In genomic region chr19:38535212-38535611, GRCh38 we compare ENCODE assay signal across 17 cellular contexts.
DNase-seq lines count a peak whose midpoint lies in the region; ATAC-seq and TF ChIP-seq lines count a peak whose summit lies in the region.
"Had no signal": no experiment of that assay in that cellular context is flagged by ENCODE, and none has a peak within 500 bp of the region (broad histone marks: within the 10 kb centered on the region; RNA-seq: fewer than 3 reads in every experiment).

No MANE protein-coding gene starts in this region.

- no TSS peak for BruUV-seq in HCT116 (replicated peaks; lab: Mats Ljungman, UMichigan)

- ATAC-seq in HCT116 (no peak), lower lobe of right lung (no peak), HG02759 (IDR thresholded peaks at IDR 0.05; ENCODE audit: unreplicated experiment) (no peak), GM19023 (IDR thresholded peaks at IDR 0.05; ENCODE audit: unreplicated experiment) (no peak)
- ATAC-seq in stimulated activated effector memory CD8-positive, alpha-beta T cell treated with anti-CD3 and anti-CD28 coated beads, Interleukin-12 subunit alpha, Interleukin-12 subunit beta, amount 100 ng/mL, for 72 hours: no peak

- H3K79me2 ChIP-seq in HCT116 (ENCODE audit: insufficient read depth, low read length): no peaks in the 10 kb centered on the region

- POLR2A ChIA-PET in HCT116 (lab: Charles Lee): no interaction called here

- H3K4me1 Mint-ChIP-seq in stimulated activated effector memory CD8-positive, alpha-beta T cell treated with anti-CD3 and anti-CD28 coated beads, Interleukin-12 subunit alpha, Interleukin-12 subunit beta, amount 100 ng/mL, for 72 hours: peaks cover 34% of the 10 kb centered on the region
- H3K4me1 Mint-ChIP-seq: H9 had no signal

- intact Hi-C loops in HCT116 (cut with micrococcal nuclease): no loop called here
- intact Hi-C loops in lower lobe of right lung (cut with DNase I): no loop called here
- intact Hi-C loops in prostate gland (cut with DNase I): no loop called here

- DNase-seq in HCT116 (ENCODE audit: low read depth, low spot score): no peak
- DNase-seq in adipocyte (ENCODE audit: low read depth): no peak
- peak; percentile 6 for DNase-seq in lower lobe of right lung
- DNase-seq in stimulated activated effector memory CD8-positive, alpha-beta T cell treated with anti-CD3 and anti-CD28 coated beads, Interleukin-12 subunit alpha, Interleukin-12 subunit beta, amount 100 ng/mL, for 72 hours (ENCODE audit: low spot score in 2 of 2): no peak
- no peak for DNase-seq in prostate gland (ENCODE audit: low spot score)
- DNase-seq: ACHN; Caco-2; CD4-positive, alpha-beta T cell; DMS153; DMS79; GDM1; H9; IMR-90; KBM-7 had no signal

- no peak overlapping the region for H3K4me3 Mint-ChIP-seq in stimulated activated effector memory CD8-positive, alpha-beta T cell treated with anti-CD3 and anti-CD28 coated beads, Interleukin-12 subunit alpha, Interleukin-12 subunit beta, amount 100 ng/mL, for 72 hours
- H3K4me3 Mint-ChIP-seq: CD4-positive, alpha-beta T cell; H9 had no signal

- H3K9me2 ChIP-seq in HCT116 (ENCODE audit: insufficient read depth): no peaks in the 10 kb centered on the region

- H3K4me3 ChIP-seq in HCT116 (replicated peaks in 1 of 2; ENCODE audit: low read depth in 1 of 2, low read length in 2 of 2) (no peak overlapping the region), adipocyte (ENCODE audit: low read length) (peak overlapping the region; percentile 8), lower lobe of right lung (no peak overlapping the region), prostate gland (no peak overlapping the region)

- RAD21 ChIA-PET in HCT116 (lab: Charles Lee; ENCODE audit: low non-redundant PET in 1 of 2, low total read pairs in 2 of 2, uncharacterized antibody in 2 of 2, unreplicated experiment in 2 of 2): no interaction called here

- TF ChIP-seq RAD21 in HCT116 (IDR thresholded peaks at IDR 0.05; ENCODE audit: low read depth): no peak

- TF ChIP-seq POLR2A in HCT116 (IDR thresholded peaks at IDR 0.05; ENCODE audit: borderline replicate concordance, extremely low read depth, insufficient read depth, insufficient read length) (no peak), prostate gland (IDR thresholded peaks at IDR 0.05) (no peak)

- H3K27ac ChIP-seq in HCT116 (ENCODE audit: low read depth, low read length) (no peak overlapping the region), lower lobe of right lung (no peak overlapping the region), prostate gland (no peak overlapping the region)
- H3K27ac ChIP-seq: C4-2B had no signal

- H3K36me3 ChIP-seq in HCT116 (ENCODE audit: control insufficient read depth in 1 of 2, insufficient read depth in 2 of 2, low read length in 2 of 2): no peaks in the 10 kb centered on the region
- no peaks in the 10 kb centered on the region for H3K36me3 ChIP-seq in adipocyte (ENCODE audit: control insufficient read depth, insufficient read depth, low read length, severe bottlenecking)
- no peaks in the 10 kb centered on the region for H3K36me3 ChIP-seq in lower lobe of right lung
- no peaks in the 10 kb centered on the region for H3K36me3 ChIP-seq in prostate gland

- H3K4me2 ChIP-seq in HCT116 (ENCODE audit: low read length): no peak overlapping the region

- H3K9me3 Mint-ChIP-seq in stimulated activated effector memory CD8-positive, alpha-beta T cell treated with anti-CD3 and anti-CD28 coated beads, Interleukin-12 subunit alpha, Interleukin-12 subunit beta, amount 100 ng/mL, for 72 hours: peaks cover 9% of the 10 kb centered on the region
- H3K9me3 Mint-ChIP-seq: CD4-positive, alpha-beta T cell had no signal

- no peaks in the 10 kb centered on the region for H4K20me1 ChIP-seq in HCT116 (ENCODE audit: insufficient read depth)

- no peak for TF ChIP-seq CTCF in HCT116 (IDR thresholded peaks at IDR 0.05 in 2 of 3, conservative IDR thresholded peaks at IDR 0.05 in 1 of 3; ENCODE audit: borderline replicate concordance in 1 of 3, insufficient read depth in 1 of 3, low read depth in 2 of 3, low read length in 2 of 3)
- no peak for TF ChIP-seq CTCF in lower lobe of right lung (IDR thresholded peaks at IDR 0.05)
- no peak for TF ChIP-seq CTCF in prostate gland (IDR thresholded peaks at IDR 0.05)

- CTCF ChIA-PET in HCT116 (lab: Charles Lee): no interaction called here

- H3K9me3 ChIP-seq in HCT116 (ENCODE audit: control insufficient read depth in 1 of 2, insufficient read depth in 1 of 2, low read depth in 1 of 2, low read length in 2 of 2): peaks cover 13 to 18% of the 10 kb centered on the region in 2 experiments; a peak in 3 of 4 replicates
- H3K9me3 ChIP-seq in adipocyte (ENCODE audit: control insufficient read depth, low read length): peaks cover 16% of the 10 kb centered on the region
- H3K9me3 ChIP-seq in lower lobe of right lung: peaks cover 10% of the 10 kb centered on the region
- no peaks in the 10 kb centered on the region for H3K9me3 ChIP-seq in prostate gland

- H3K27me3 ChIP-seq in HCT116 (ENCODE audit: insufficient read depth, low read length): no peaks in the 10 kb centered on the region
- H3K27me3 ChIP-seq in adipocyte (replicated peaks; ENCODE audit: control insufficient read depth, insufficient read depth, low read length): peaks cover 8% of the 10 kb centered on the region
- H3K27me3 ChIP-seq in lower lobe of right lung (ENCODE audit: low read depth): no peaks in the 10 kb centered on the region
- no peaks in the 10 kb centered on the region for H3K27me3 ChIP-seq in prostate gland (replicated peaks; ENCODE audit: insufficient read depth)

- WGBS in prostate gland: 96% methylated on average over 3 of the region's 3 CpGs

- no peak overlapping the region for H3K9ac ChIP-seq in HCT116 (ENCODE audit: low read length)
- H3K9ac ChIP-seq in adipocyte (ENCODE audit: low read length): no peak overlapping the region

- peaks cover 41% of the 10 kb centered on the region for H3K36me3 Mint-ChIP-seq in stimulated activated effector memory CD8-positive, alpha-beta T cell treated with anti-CD3 and anti-CD28 coated beads, Interleukin-12 subunit alpha, Interleukin-12 subunit beta, amount 100 ng/mL, for 72 hours

- H2AFZ ChIP-seq in HCT116 (ENCODE audit: low read depth, low read length, poor library complexity, severe bottlenecking): no peak overlapping the region

- H3K4me1 ChIP-seq in HCT116 (ENCODE audit: control insufficient read depth in 1 of 2, insufficient read depth in 2 of 2, low read length in 2 of 2) (no peaks in the 10 kb centered on the region), adipocyte (ENCODE audit: control insufficient read depth, insufficient read depth, low read length) (peaks cover 22% of the 10 kb centered on the region), lower lobe of right lung (peaks cover 15% of the 10 kb centered on the region), prostate gland (replicated peaks) (no peaks in the 10 kb centered on the region)
- H3K4me1 ChIP-seq: Caco-2 had no signal

- peak overlapping the region; percentile 16 for H3K27ac Mint-ChIP-seq in stimulated activated effector memory CD8-positive, alpha-beta T cell treated with anti-CD3 and anti-CD28 coated beads, Interleukin-12 subunit alpha, Interleukin-12 subunit beta, amount 100 ng/mL, for 72 hours
- H3K27ac Mint-ChIP-seq: CD4-positive, alpha-beta T cell; H9 had no signal

TF ChIP-seq in HCT116, 20 proteins besides CTCF, POLR2A, EP300 and RAD21:
- TF ChIP-seq CBX3 (IDR thresholded peaks at IDR 0.05; ENCODE audit: low read depth) (peak; percentile 39; the same call in 1 of the 2 replicates), SRF (IDR thresholded peaks at IDR 0.05; ENCODE audit: low read depth) (no peak)
